8 cellular contexts compared by ENCODE assay signal in genomic region chr17:62477718-62478401, GRCh38. TPM values are rescaled to one million over a fixed set of nuclear protein-coding genes. Genes with fewer than 3 reads are reported as not detected.
DNase-seq lines count a peak whose midpoint lies in the region; ATAC-seq, FAIRE-seq and TF ChIP-seq lines count a peak whose summit lies in the region.
"Not testable (repeated sequence)": the region's sequence is repeated elsewhere in the genome, so short reads cannot be mapped to it uniquely, and the experiment has no call there.

No MANE protein-coding gene starts in this region.

- not testable (repeated sequence) for H3K36me3 ChIP-seq in MM.1S (replicated peaks; ENCODE audit: insufficient read depth, low read length); bronchial epithelial cell (ENCODE audit: control insufficient read depth, insufficient read depth, low read length); iPS-18a (ENCODE audit: control insufficient read depth, low read depth, low read length)
- peaks cover 17% of the 10 kb centered on the region for H3K36me3 ChIP-seq in upper lobe of right lung

- peaks cover 43% of the 10 kb centered on the region for H3K79me2 ChIP-seq in MM.1S (ENCODE audit: low read length)

- H3K9me2 ChIP-seq in MM.1S (replicated peaks; ENCODE audit: insufficient read depth, low read length), result not testable (repeated sequence)

- ATAC-seq in GM18511 (IDR thresholded peaks at IDR 0.05; ENCODE audit: unreplicated experiment), result peak; percentile 34
- peak; percentile 38 for ATAC-seq in HG02642 (IDR thresholded peaks at IDR 0.05; ENCODE audit: poor library complexity, unreplicated experiment)
- peak; percentile 56 for ATAC-seq in upper lobe of right lung

- H3K9ac ChIP-seq in MM.1S (ENCODE audit: low read length) (peak overlapping the region; percentile 49; the same call in 1 of the 2 replicates), iPS-18a (ENCODE audit: low read length) (peak overlapping the region; percentile 52)

- H3K9me3 ChIP-seq in MM.1S (replicated peaks; ENCODE audit: insufficient read depth, low read length); iPS-18a (ENCODE audit: control insufficient read depth, low read depth, low read length); upper lobe of right lung: not testable (repeated sequence)

- DNase-seq in MM.1S (peak; percentile 10), progenitor cell of endocrine pancreas (ENCODE audit: low spot score, unreplicated experiment) (peak; percentile 20), upper lobe of right lung (peak; percentile 80)
- DNase-seq in activated CD4-positive, alpha-beta T cell treated with anti-CD3 and anti-CD28 coated beads for 48 hours, result peak; percentile 37
- DNase-seq in bronchial epithelial cell (ENCODE audit: low read depth), result not testable (repeated sequence)

- not testable (repeated sequence) for H4K20me1 ChIP-seq in MM.1S (ENCODE audit: insufficient read depth, low read length)

- H3K36me3 Mint-ChIP-seq in progenitor cell of endocrine pancreas (ENCODE audit: insufficient read depth), result peaks cover 11% of the 10 kb centered on the region

- H2AFZ ChIP-seq in MM.1S (ENCODE audit: low read length), result not testable (repeated sequence)

- peak overlapping the region; percentile 94 for H3K27ac Mint-ChIP-seq in progenitor cell of endocrine pancreas

- H3K4me1 ChIP-seq in MM.1S (ENCODE audit: low read length); iPS-18a (ENCODE audit: control insufficient read depth, low read depth, low read length): not testable (repeated sequence)
- peaks cover 22% of the 10 kb centered on the region for H3K4me1 ChIP-seq in upper lobe of right lung

- H3K4me2 ChIP-seq in MM.1S (ENCODE audit: low read depth, low read length), result peak overlapping the region; percentile 60; the same call in 1 of the 2 replicates

- not testable (repeated sequence) for H3F3A ChIP-seq in MM.1S (ENCODE audit: insufficient read depth, low read length)

- H3K4me1 Mint-ChIP-seq in progenitor cell of endocrine pancreas (ENCODE audit: low read depth), result peaks cover 21% of the 10 kb centered on the region

- intact Hi-C loops in upper lobe of right lung (cut with DNase I), result not testable (repeated sequence)

- not testable (repeated sequence) for H3K9me3 Mint-ChIP-seq in progenitor cell of endocrine pancreas (ENCODE audit: low read depth)

- peak overlapping the region; percentile 77 for H3K4me3 Mint-ChIP-seq in progenitor cell of endocrine pancreas (ENCODE audit: low read depth)

- not testable (repeated sequence) for H3K27ac ChIP-seq in MM.1S (ENCODE audit: low read length); iPS-18a (ENCODE audit: low read length)
- H3K27ac ChIP-seq in upper lobe of right lung, result peak overlapping the region; percentile 84

- not testable (repeated sequence) for H3K27me3 ChIP-seq in MM.1S (replicated peaks; ENCODE audit: insufficient read depth, low read length); bronchial epithelial cell (ENCODE audit: control insufficient read depth, insufficient read depth, low read length); iPS-18a (ENCODE audit: control insufficient read depth, insufficient read depth, low read length); upper lobe of right lung

- H3K27me3 Mint-ChIP-seq in progenitor cell of endocrine pancreas, result not testable (repeated sequence)

- H3K4me3 ChIP-seq in MM.1S (ENCODE audit: low read length) (peak overlapping the region; percentile 62), bronchial epithelial cell (ENCODE audit: low read depth, low read length) (peak overlapping the region; percentile 58), iPS-18a (ENCODE audit: low read length) (peak overlapping the region; percentile 49), upper lobe of right lung (peak overlapping the region; percentile 63)

- FAIRE-seq in bronchial epithelial cell (lab: Jason Lieb, UNC), result not testable (repeated sequence)

- not testable (repeated sequence) for TF ChIP-seq CTCF in MM.1S (IDR thresholded peaks at IDR 0.05; ENCODE audit: low read length); bronchial epithelial cell (IDR thresholded peaks at IDR 0.05; ENCODE audit: insufficient read depth, low read length, severe bottlenecking); progenitor cell of endocrine pancreas (IDR thresholded peaks at IDR 0.05; ENCODE audit: unreplicated experiment); upper lobe of right lung (IDR thresholded peaks at IDR 0.05)

RNA-seq across cellular contexts. Expression of gene TLK2, which starts 0.8 kb away (rescaled TPM):
- 37.4 and 40.6 TPM in 2 replicates for total RNA-seq in bronchial epithelial cell
- 62.1 and 70.1 TPM in 2 replicates for total RNA-seq in progenitor cell of endocrine pancreas
- total RNA-seq in upper lobe of right lung, result 38.4 TPM

RNA-seq across cellular contexts. Expression of gene METTL2A, which starts 54.2 kb away (rescaled TPM):
- total RNA-seq in bronchial epithelial cell, result 21.3 and 30.0 TPM in 2 replicates
- total RNA-seq in progenitor cell of endocrine pancreas, result 29.6 and 33.1 TPM in 2 replicates
- total RNA-seq in upper lobe of right lung, result 17.6 TPM
